Comparison of ENCODE assay signal across 8 cellular contexts in genomic region chr18:76875390-76876330, GRCh38. TPM values are rescaled to one million over a fixed set of nuclear protein-coding genes. Genes with fewer than 3 reads are reported as not detected.
DNase-seq lines count a peak whose midpoint lies in the region; ATAC-seq, FAIRE-seq and TF ChIP-seq lines count a peak whose summit lies in the region.

No MANE protein-coding gene starts in this region.

- CTCF ChIA-PET in A549 (lab: Yijun Ruan, JAX) (interaction anchor here (1.4 kb wide), 1 partner anchor 24 kb away, joined by 3 read pairs; no protein-coding TSS in a partner anchor), K562 (lab: Yijun Ruan, JAX; ENCODE audit: low intra/inter-chr PET ratio) (interaction anchor here (0.6 to 2.1 kb wide), 3 partner anchors 53 to 775 kb away, joined by 3 to 10 read pairs (median 3); partner anchors contain the start of gene ZNF236)

- TF ChIP-seq POLR2A in A549 (IDR thresholded peaks at IDR 0.05; ENCODE audit: low read length), result no peak
- no peak for TF ChIP-seq POLR2A in K562 (conservative IDR thresholded peaks at IDR 0.05)

- H3K9ac ChIP-seq in OCI-LY1 (ENCODE audit: low read length) (no peak overlapping the region; the same call in 1 of the 2 replicates), K562 (ENCODE audit: insufficient read depth in 1 of 2, low read depth in 2 of 2, low read length in 2 of 2) (no peak overlapping the region)

- 0 out of 3 replicates have a peak, but pooled peaks cover 3% of the 10 kb centered on the region for H3K4me1 ChIP-seq in A549
- peaks cover 14% of the 10 kb centered on the region for H3K4me1 ChIP-seq in OCI-LY1 (ENCODE audit: insufficient read depth, low read length, severe bottlenecking)
- H3K4me1 ChIP-seq in K562 (replicated peaks in 1 of 2; ENCODE audit: control insufficient read depth in 2 of 2, insufficient read depth in 2 of 2, low read length in 2 of 2), result no peaks in the 10 kb centered on the region

- peaks cover 3% of the 10 kb centered on the region for H3K9me1 ChIP-seq in K562 (ENCODE audit: control insufficient read depth, insufficient read depth, low read length)

- H3K4me3 ChIP-seq in A549, result no peak overlapping the region
- H3K4me3 ChIP-seq in GM06990 (replicated peaks; ENCODE audit: low read depth, low read length), result no peak overlapping the region
- H3K4me3 ChIP-seq in OCI-LY1 (ENCODE audit: low read depth, low read length, poor library complexity, severe bottlenecking), result no peak overlapping the region
- H3K4me3 ChIP-seq in K562, result no peak overlapping the region

- peak; percentile 49 to 60; a peak in 4 of 5 replicates for TF ChIP-seq RAD21 in A549 (conservative IDR thresholded peaks at IDR 0.05 in 1 of 2, IDR thresholded peaks at IDR 0.05 in 1 of 2)
- peak; percentile 10 to 51; a peak in 2 of 4 replicates for TF ChIP-seq RAD21 in K562 (CRISPR knock-in tag; conservative IDR thresholded peaks at IDR 0.05 in 1 of 2, IDR thresholded peaks at IDR 0.05 in 1 of 2)

- H3K27me3 ChIP-seq in GM06990 (replicated peaks; ENCODE audit: control insufficient read depth, insufficient read depth, low read length) (no peaks in the 10 kb centered on the region), OCI-LY1 (ENCODE audit: insufficient read depth, low read length) (no peaks in the 10 kb centered on the region), K562 (ENCODE audit: control insufficient read depth in 2 of 2, insufficient read depth in 2 of 2, low read length in 2 of 2) (no peaks in the 10 kb centered on the region)

- DNase-seq in A549 (ENCODE audit: low read depth in 1 of 2, low spot score in 1 of 2), result peak; percentile 8 to 55
- DNase-seq in GM06990 (ENCODE audit: extremely low read depth, insufficient read length), result peak; percentile 27
- DNase-seq in K562 (ENCODE audit: extremely low read depth in 1 of 4, low spot score in 3 of 4), result peak; percentile 24 to 64 (median 31)
- peak; percentile 29 for DNase-seq in kidney glomerular epithelial cell (lab: John Stamatoyannopoulos, UW)

- H2AFZ ChIP-seq in OCI-LY1 (ENCODE audit: low read length), result no peak overlapping the region
- no peak overlapping the region for H2AFZ ChIP-seq in K562 (ENCODE audit: low read depth, low read length)

- peak overlapping the region; percentile 81 for H3K27ac Mint-ChIP-seq in stimulated activated naive CD8-positive, alpha-beta T cell treated with anti-CD3 and anti-CD28 coated beads, Interleukin-15, Interleukin-2, amounts not matched to agents 100 ng/mL and 50 ng/mL, for 24 hours

- H3K79me2 ChIP-seq in OCI-LY1 (ENCODE audit: insufficient read depth, low read length) (no peaks in the 10 kb centered on the region), K562 (ENCODE audit: control insufficient read depth, insufficient read depth, low read length) (no peaks in the 10 kb centered on the region)

- no peaks in the 10 kb centered on the region for H3K9me3 Mint-ChIP-seq in stimulated activated naive CD8-positive, alpha-beta T cell treated with anti-CD3 and anti-CD28 coated beads, Interleukin-15, Interleukin-2, amounts not matched to agents 100 ng/mL and 50 ng/mL, for 24 hours

- no peak overlapping the region for H3K4me3 Mint-ChIP-seq in stimulated activated naive CD8-positive, alpha-beta T cell treated with anti-CD3 and anti-CD28 coated beads, Interleukin-15, Interleukin-2, amounts not matched to agents 100 ng/mL and 50 ng/mL, for 24 hours

- peaks cover 14% of the 10 kb centered on the region for H3K4me1 Mint-ChIP-seq in stimulated activated naive CD8-positive, alpha-beta T cell treated with anti-CD3 and anti-CD28 coated beads, Interleukin-15, Interleukin-2, amounts not matched to agents 100 ng/mL and 50 ng/mL, for 24 hours (ENCODE audit: low read depth)

- POLR2A ChIA-PET in A549 (lab: Yijun Ruan, JAX), result no interaction called here
- POLR2A ChIA-PET in K562 (lab: Yijun Ruan, JAX), result no interaction called here

- 58% methylated on average over 14 of the region's 14 CpGs for WGBS in A549 (ENCODE audit: missing lambda C conversion rate)
- 60% methylated on average over 12 of the region's 14 CpGs for WGBS in K562 (ENCODE audit: insufficient coverage, low coverage, missing lambda C conversion rate)

- H3K9me2 ChIP-seq in OCI-LY1 (ENCODE audit: low read depth, low read length), result no peaks in the 10 kb centered on the region

- H3K4me2 ChIP-seq in A549, result no peak overlapping the region
- H3K4me2 ChIP-seq in OCI-LY1 (ENCODE audit: low read length), result peak overlapping the region; percentile 2; the same call in 1 of the 2 replicates
- no peak overlapping the region for H3K4me2 ChIP-seq in K562 (ENCODE audit: insufficient read depth, low read length)

- in situ Hi-C loops in K562 (cut with MboI), result no loop called here

- H3K27ac ChIP-seq in A549 (peak overlapping the region in 1 of 2 experiments; percentile 21; a peak in 1 of 6 replicates), OCI-LY1 (ENCODE audit: low read depth, low read length, poor library complexity, severe bottlenecking) (peak overlapping the region; percentile 66), K562 (ENCODE audit: extremely low read depth, low read depth, low read length) (no peak overlapping the region)

- FAIRE-seq in A549 (lab: Jason Lieb, UNC) (no peak), K562 (lab: Jason Lieb, UNC) (peak; percentile 61)

- peaks cover 55% of the 10 kb centered on the region for H3K36me3 Mint-ChIP-seq in stimulated activated naive CD8-positive, alpha-beta T cell treated with anti-CD3 and anti-CD28 coated beads, Interleukin-15, Interleukin-2, amounts not matched to agents 100 ng/mL and 50 ng/mL, for 24 hours (ENCODE audit: low read depth)

- H3K9me3 ChIP-seq in A549 (no peaks in the 10 kb centered on the region), OCI-LY1 (ENCODE audit: low read length) (no peaks in the 10 kb centered on the region), K562 (replicated peaks; ENCODE audit: control insufficient read depth, insufficient read depth, low read depth, low read length) (no peaks in the 10 kb centered on the region)

- intact Hi-C loops in K562 (cut with micrococcal nuclease), result loop anchor here (1.0 to 5.0 kb wide), 3 partner anchors 73 to 182 kb away; no protein-coding TSS in a partner anchor

- BruUV-seq in K562 (replicated peaks; lab: Mats Ljungman, UMichigan), result TSS peak; percentile 37

- H3K36me3 ChIP-seq in GM06990 (ENCODE audit: control insufficient read depth, insufficient read depth, low read length) (peaks cover 10% of the 10 kb centered on the region), OCI-LY1 (ENCODE audit: insufficient read depth, low read length) (peaks cover 39% of the 10 kb centered on the region; the same call in 1 of the 2 replicates), K562 (ENCODE audit: control insufficient read depth, insufficient read depth, low read length) (peaks cover 20% of the 10 kb centered on the region; the same call in 2 of the 3 replicates)

- H3F3A ChIP-seq in OCI-LY1 (ENCODE audit: insufficient read depth, low read length), result no peaks in the 10 kb centered on the region

- TF ChIP-seq CTCF in A549 (IDR thresholded peaks at IDR 0.05) (peak; percentile 75), GM06990 (IDR thresholded peaks at IDR 0.05; ENCODE audit: insufficient read depth, low read length, poor library complexity, severe bottlenecking) (peak; percentile 70), OCI-LY1 (IDR thresholded peaks at IDR 0.05; ENCODE audit: low read length) (peak; percentile 75), K562 (IDR thresholded peaks at IDR 0.05 in 2 of 3, conservative IDR thresholded peaks at IDR 0.05 in 1 of 3; ENCODE audit: insufficient read depth in 2 of 3, low read depth in 1 of 3, low read length in 3 of 3) (peak; percentile 57 to 67 (median 60); a peak in 5 of 6 replicates)

- ATAC-seq in A549, result peak; percentile 84 to 92
- peak; percentile 58 for ATAC-seq in HG03378 (IDR thresholded peaks at IDR 0.05; ENCODE audit: unreplicated experiment)
- ATAC-seq in K562, result peak; percentile 94
- no peak for ATAC-seq in HG03432 (IDR thresholded peaks at IDR 0.05; ENCODE audit: unreplicated experiment)

- no peaks in the 10 kb centered on the region for H4K20me1 ChIP-seq in OCI-LY1 (ENCODE audit: insufficient read depth, low read length)
- no peaks in the 10 kb centered on the region for H4K20me1 ChIP-seq in K562 (replicated peaks; ENCODE audit: control insufficient read depth, insufficient read depth, low read length)

- no peaks in the 10 kb centered on the region for H3K27me3 Mint-ChIP-seq in stimulated activated naive CD8-positive, alpha-beta T cell treated with anti-CD3 and anti-CD28 coated beads, Interleukin-15, Interleukin-2, amounts not matched to agents 100 ng/mL and 50 ng/mL, for 24 hours

- TF ChIP-seq EP300 in A549 (IDR thresholded peaks at IDR 0.05) (no peak), K562 (IDR thresholded peaks at IDR 0.05; ENCODE audit: low read length) (no peak)

TF ChIP-seq in A549, 52 proteins besides CTCF, POLR2A, EP300 and RAD21 (continues in another document):
- TF ChIP-seq NR3C1 (IDR thresholded peaks at IDR 0.05), result no peak
- TF ChIP-seq SMC3 (IDR thresholded peaks at IDR 0.05), result peak; percentile 62
- no peak for TF ChIP-seq MYC (IDR thresholded peaks at IDR 0.05; ENCODE audit: borderline replicate concordance, low read length)

TF ChIP-seq in K562, 482 proteins besides CTCF, POLR2A, EP300 and RAD21 (continues in another document):
- 0 out of 2 replicates have a peak, but pooled peaks have one; percentile 34 for TF ChIP-seq BHLHE40 (IDR thresholded peaks at IDR 0.05; ENCODE audit: low read length)

RNA-seq across cellular contexts. Expression of gene ZNF236, which starts 53.3 kb away (rescaled TPM):
- polyA plus RNA-seq in A549 (2011; rRNA removed) (7.5 and 7.8 TPM in 2 replicates), A549 (2017; fragmentation: RNase III; extraction: RNeasy Plus Mini Kit Qiagen cat#74134 plus additional on column Dnase treatment) (2.6 to 2.9 TPM (median 2.7 TPM) in 3 replicates), K562 (2011; rRNA removed) (3.4 and 3.7 TPM in 2 replicates), K562 (2014; fragmentation: Illumina TruSeq; extraction: Trizol) (2.9 and 3.0 TPM in 2 replicates), K562 (2014; fragmentation: Nextera tagmentation; extraction: Ambion mirVana) (under 1 TPM; 0.35 to 0.65 TPM), K562 (2014; rRNA removed) (4.1 and 4.4 TPM in 2 replicates)
- 2.9 and 3.8 TPM in 2 replicates for polyA plus RNA-seq in A549 (2012; cell fraction: cytosol; rRNA removed)
- 7.7 and 8.4 TPM in 2 replicates for polyA plus RNA-seq in A549 (2012; cell fraction: nucleus; rRNA removed)
- polyA minus RNA-seq in A549 (2011; rRNA and poly(A)+ RNA removed), result 24.1 and 35.3 TPM in 2 replicates
- total RNA-seq in K562 (2011; cell fraction: chromatin; rRNA removed; ENCODE audit: low replicate concordance), result 21.6 and 31.4 TPM in 2 replicates
- 15.7 and 17.1 TPM in 2 replicates for total RNA-seq in K562 (2011; cell fraction: nucleolus; rRNA removed)
- total RNA-seq in K562 (2011; cell fraction: nucleoplasm; rRNA removed), result 11.2 and 15.4 TPM in 2 replicates
- total RNA-seq in K562 (2014; rRNA removed) (2.4 and 3.7 TPM in 2 replicates), K562 (2014; rRNA removed; fragmentation: Illumina TruSeq; extraction: Trizol) (4.7 and 6.1 TPM in 2 replicates), K562 (2015; rRNA removed; fragmentation: Illumina TruSeq; extraction: Trizol) (4.9 and 5.8 TPM in 2 replicates), K562 (2021) (8.4 and 8.7 TPM in 2 replicates)
- polyA plus RNA-seq in K562 (2011; cell fraction: cytosol; rRNA removed), result 2.9 and 3.3 TPM in 2 replicates
- 10.4 and 12.4 TPM in 2 replicates for polyA plus RNA-seq in K562 (2011; cell fraction: nucleus; rRNA removed)
- polyA plus RNA-seq in K562 (2012), result 2.1 and 2.9 TPM in 2 replicates
- polyA minus RNA-seq in K562 (2011; rRNA and poly(A)+ RNA removed), result 18.1 and 22.8 TPM in 2 replicates
- 8.0 and 10.1 TPM in 2 replicates for polyA minus RNA-seq in K562 (2011; cell fraction: cytosol; rRNA and poly(A)+ RNA removed)
- polyA minus RNA-seq in K562 (2011; cell fraction: nucleus; rRNA and poly(A)+ RNA removed), result 19.8 and 25.1 TPM in 2 replicates

Comparison
In these comparisons a context has a peak if more than half of its experiments do, and no peak if none do; other contexts are left out.
1. Of the 35 proteins assayed by ChIP-seq in both K562 and A549: peak only in K562: BHLHE40; only in A549: SMC3; in both: CTCF and RAD21; in neither: 31.